Comparison of ENCODE assay signal across 25 cellular contexts in genomic region chr7:56028942-56029630, GRCh38. TPM values are rescaled to one million over a fixed set of nuclear protein-coding genes. Genes with fewer than 3 reads are reported as not detected.
A peak's percentile ranks its signal among the peaks of the same experiment; 100 is the strongest.
DNase-seq lines count a peak whose midpoint lies in the region; ATAC-seq, FAIRE-seq and TF ChIP-seq lines count a peak whose summit lies in the region.
"Had no signal": no experiment of that assay in that cellular context is flagged by ENCODE, and none has a peak within 500 bp of the region (broad histone marks: within the 10 kb centered on the region; RNA-seq: fewer than 3 reads in every experiment).

No MANE protein-coding gene starts in this region.

- H3K9me3 ChIP-seq in A549 (no peaks in the 10 kb centered on the region), IMR-90 (ENCODE audit: control insufficient read depth, insufficient read depth, low read length) (no peaks in the 10 kb centered on the region), suprapubic skin (no peaks in the 10 kb centered on the region)
- no peaks in the 10 kb centered on the region for H3K9me3 ChIP-seq in CD4-positive, alpha-beta memory T cell (ENCODE audit: control insufficient read depth in 1 of 2, low read length in 2 of 2)
- H3K9me3 ChIP-seq: adrenal gland, gastroesophageal sphincter, ovary, Peyer's patch, vagina had no signal

- peaks cover 7% of the 10 kb centered on the region; the same call in 1 of the 2 replicates for H4K20me1 ChIP-seq in IMR-90 (ENCODE audit: insufficient read depth, low read length)

- H3K4me1 Mint-ChIP-seq in CD4-positive, alpha-beta memory T cell = peaks cover 3 to 12% (median 6%) of the 10 kb centered on the region in 4 donors

- in situ Hi-C loops in IMR-90 (cut with MboI; ENCODE audit: low sequenced_read_pairs) = no loop called here

- H3K9me1 ChIP-seq in IMR-90 (ENCODE audit: insufficient read depth, low read length) = peaks cover 14% of the 10 kb centered on the region; the same call in 1 of the 2 replicates

- dilution Hi-C loops in IMR-90 (cut with HindIII; ENCODE audit: low sequenced_read_pairs, unreplicated experiment) = no loop called here

- POLR2A ChIA-PET in A549 (lab: Yijun Ruan, JAX) = interaction anchor here (0.6 to 1.8 kb wide), 4 partner anchors 22 to 663 kb away, joined by 5 to 11 read pairs (median 6); partner anchors contain the start of genes CCT6A and PSPH
- POLR2A ChIA-PET in IMR-90 (lab: Charles Lee; ENCODE audit: unreplicated experiment) = no interaction called here
- POLR2A ChIA-PET in CD4-positive, alpha-beta memory T cell (lab: Charles Lee; ENCODE audit: partially characterized antibody) = no interaction called here

- H2BK15ac ChIP-seq in IMR-90 (ENCODE audit: low read depth, low read length) = no peak overlapping the region

- H3K56ac ChIP-seq in IMR-90 (ENCODE audit: extremely low read depth, insufficient read depth, low read length) = peak overlapping the region; percentile 17; the same call in 1 of the 2 replicates

- H3K23ac ChIP-seq in IMR-90 (ENCODE audit: low read depth, low read length) = no peak overlapping the region

- TF ChIP-seq POLR2A in A549 (IDR thresholded peaks at IDR 0.05; ENCODE audit: low read length) (no peak), IMR-90 (IDR thresholded peaks at IDR 0.05; ENCODE audit: low read depth, low read length) (no peak), suprapubic skin (IDR thresholded peaks at IDR 0.05) (no peak)

- peak overlapping the region; percentile 43; the same call in 1 of the 2 replicates for H2BK120ac ChIP-seq in IMR-90 (ENCODE audit: low read depth, low read length)

- peak overlapping the region; percentile 24; the same call in 1 of the 2 replicates for H3K18ac ChIP-seq in IMR-90 (ENCODE audit: low read depth, low read length)

- TF ChIP-seq RAD21 in A549 (conservative IDR thresholded peaks at IDR 0.05 in 1 of 2, IDR thresholded peaks at IDR 0.05 in 1 of 2) (no peak), IMR-90 (IDR thresholded peaks at IDR 0.05; ENCODE audit: low read length) (no peak)

- H3K4me2 ChIP-seq in A549 = peak overlapping the region; percentile 40
- H3K4me2 ChIP-seq in IMR-90 (ENCODE audit: low read depth, low read length) = peak overlapping the region; percentile 44; the same call in 1 of the 2 replicates

- peak overlapping the region in 1 of 2 experiments; percentile 73; a peak in 2 of 4 replicates for H4K8ac ChIP-seq in IMR-90 (ENCODE audit: low read depth in 2 of 2, low read length in 2 of 2)

- peaks cover 27% of the 10 kb centered on the region; the same call in 2 of the 3 replicates for H3K4me1 ChIP-seq in A549
- H3K4me1 ChIP-seq in IMR-90 (ENCODE audit: control insufficient read depth, insufficient read depth, low read length) = peaks cover 8% of the 10 kb centered on the region
- no peaks in the 10 kb centered on the region for H3K4me1 ChIP-seq in CD4-positive, alpha-beta memory T cell (ENCODE audit: insufficient read depth, low read length)
- peaks cover 8% of the 10 kb centered on the region for H3K4me1 ChIP-seq in suprapubic skin
- H3K4me1 ChIP-seq: vagina had no signal

- peak overlapping the region; percentile 72 for H2BK5ac ChIP-seq in IMR-90 (ENCODE audit: low read depth, low read length, poor library complexity, severe bottlenecking)

- TF ChIP-seq CTCF in A549 (IDR thresholded peaks at IDR 0.05) (no peak), IMR-90 (conservative IDR thresholded peaks at IDR 0.05; ENCODE audit: low read depth, low read length) (no peak), suprapubic skin (IDR thresholded peaks at IDR 0.05) (no peak)

- WGBS in A549 (ENCODE audit: missing lambda C conversion rate) = 42% methylated on average over 9 of the region's 9 CpGs
- WGBS in IMR-90 (ENCODE audit: extremely low coverage in 2 of 2, insufficient read length in 1 of 2), 2 experiments = no CpG with 5 or more reads among the region's 9 CpGs
- WGBS in suprapubic skin = 91% methylated on average over 9 of the region's 9 CpGs

- CTCF ChIA-PET in A549 (lab: Yijun Ruan, JAX) (interaction anchor here (1.0 kb wide), 1 partner anchor 33 kb away, joined by 3 read pairs; no protein-coding TSS in a partner anchor), IMR-90 (lab: Yijun Ruan, JAX) (no interaction called here)
- CTCF ChIA-PET in CD4-positive, alpha-beta memory T cell (lab: Charles Lee; ENCODE audit: partially characterized antibody) = interaction anchor here (0.9 to 2.4 kb wide), 3 partner anchors 22 to 45 kb away, joined by 3 to 9 read pairs (median 3); no protein-coding TSS in a partner anchor

- intact Hi-C loops in IMR-90 (cut with micrococcal nuclease) = loop anchor here (2.0 to 5.0 kb wide), 2 partner anchors 22 to 33 kb away; partner anchors contain the start of gene SUMF2
- intact Hi-C loops in CD4-positive, alpha-beta memory T cell (cut with micrococcal nuclease) = no loop called here

- no peaks in the 10 kb centered on the region for H3K36me3 Mint-ChIP-seq in CD4-positive, alpha-beta memory T cell

- H3K4me3 Mint-ChIP-seq in CD4-positive, alpha-beta memory T cell = no peak overlapping the region
- H3K4me3 Mint-ChIP-seq: activated B cell treated with CpG ODN at 0.5 μM for 24 hours, naive B cell had no signal

- H3K14ac ChIP-seq in IMR-90 (replicated peaks; ENCODE audit: low read depth, low read length) = no peak overlapping the region

- ATAC-seq in A549 (peak in 1 of 2 experiments; percentile 28; a peak in 3 of 6 replicates), IMR-90 (ENCODE audit: low read depth) (peak; percentile 73), left lobe of liver (peak; percentile 70), GM18498 (IDR thresholded peaks at IDR 0.05; ENCODE audit: unreplicated experiment) (no peak), HG03135 (IDR thresholded peaks at IDR 0.05; ENCODE audit: unreplicated experiment) (no peak)
- ATAC-seq: gastroesophageal sphincter, sciatic nerve had no signal

- no peaks in the 10 kb centered on the region for H3K27me3 ChIP-seq in IMR-90 (ENCODE audit: control insufficient read depth, insufficient read depth, low read length)
- H3K27me3 ChIP-seq in CD4-positive, alpha-beta memory T cell (ENCODE audit: insufficient read depth, low read length) = no peaks in the 10 kb centered on the region
- H3K27me3 ChIP-seq in suprapubic skin = no peaks in the 10 kb centered on the region
- H3K27me3 ChIP-seq: adrenal gland, gastroesophageal sphincter, ovary, Peyer's patch, vagina had no signal

- no peak overlapping the region; the same call in 1 of the 2 replicates for H4K91ac ChIP-seq in IMR-90 (ENCODE audit: insufficient read depth, low read depth, low read length)

- H3K4me3 ChIP-seq in A549 = no peak overlapping the region
- no peak overlapping the region for H3K4me3 ChIP-seq in IMR-90 (ENCODE audit: insufficient read depth, low read depth, low read length)
- no peak overlapping the region for H3K4me3 ChIP-seq in CD4-positive, alpha-beta memory T cell (ENCODE audit: low read length in 2 of 2)
- no peak overlapping the region for H3K4me3 ChIP-seq in suprapubic skin
- H3K4me3 ChIP-seq: adrenal gland, gastroesophageal sphincter, ovary, Peyer's patch, vagina had no signal

- DNase-seq in A549 (ENCODE audit: low read depth in 1 of 2, low spot score in 1 of 2) = peak in 1 of 2 experiments; percentile 69
- peak; percentile 93 for DNase-seq in IMR-90
- peak; percentile 57 for DNase-seq in astrocyte of the hippocampus (ENCODE audit: low read depth, low spot score)
- peak; percentile 49 for DNase-seq in left lobe of liver (ENCODE audit: low spot score)
- no peak for DNase-seq in CD4-positive, alpha-beta memory T cell
- no peak for DNase-seq in suprapubic skin (ENCODE audit: low spot score in 2 of 2)
- DNase-seq: activated B cell treated with CpG ODN at 0.5 μM for 24 hours; activated CD4-positive, alpha-beta T cell treated with anti-CD3 and anti-CD28 coated beads, Interleukin-2, amount 50 U/mL, for 48 hours; activated gamma-delta T cell; adrenal gland; caudate nucleus; kidney; naive B cell; NCI-H1436; NCI-H2171; ovary; Peyer's patch had no signal

- H2AFZ ChIP-seq in IMR-90 (replicated peaks; ENCODE audit: low read length, poor library complexity) = peak overlapping the region; percentile 73

- peaks cover 19 to 62% of the 10 kb centered on the region in 2 experiments for H3K79me1 ChIP-seq in IMR-90 (ENCODE audit: low read depth in 1 of 2, low read length in 2 of 2)

- FAIRE-seq in A549 (lab: Jason Lieb, UNC) = no peak
- FAIRE-seq: H1, kidney had no signal

- H2AK5ac ChIP-seq in IMR-90 (ENCODE audit: low read depth, low read length) = 0 out of 2 replicates have a peak overlapping the region, but pooled peaks have one; percentile 90

- TF ChIP-seq EP300 in A549 (IDR thresholded peaks at IDR 0.05) = 0 out of 5 replicates have a peak, but pooled peaks of 1 of the 2 experiments have one; percentile 18
- TF ChIP-seq EP300 in suprapubic skin (IDR thresholded peaks at IDR 0.05) = no peak

- H3K9ac ChIP-seq in IMR-90 (ENCODE audit: low read depth, low read length) = no peak overlapping the region

- H3K27ac ChIP-seq in A549 (peak overlapping the region; percentile 40 to 79; a peak in 4 of 6 replicates), IMR-90 (ENCODE audit: insufficient read depth, low read length) (peak overlapping the region; percentile 69), suprapubic skin (no peak overlapping the region)
- H3K27ac ChIP-seq in CD4-positive, alpha-beta memory T cell (ENCODE audit: low read depth, low read length) = no peak overlapping the region
- H3K27ac ChIP-seq: adrenal gland, C4-2B, epithelial cell of prostate, gastroesophageal sphincter, ovary, vagina had no signal

- H3K36me3 ChIP-seq in IMR-90 (ENCODE audit: control insufficient read depth, insufficient read depth, low read length) (peaks cover 7% of the 10 kb centered on the region), suprapubic skin (no peaks in the 10 kb centered on the region)
- no peaks in the 10 kb centered on the region for H3K36me3 ChIP-seq in CD4-positive, alpha-beta memory T cell (ENCODE audit: insufficient read depth, low read length)
- H3K36me3 ChIP-seq: adrenal gland, ovary, Peyer's patch, vagina had no signal

- no TSS peak for BruUV-seq in IMR-90 (replicated peaks; lab: Mats Ljungman, UMichigan)

- H3K27me3 Mint-ChIP-seq in CD4-positive, alpha-beta memory T cell = no peaks in the 10 kb centered on the region
- H3K27me3 Mint-ChIP-seq: activated B cell treated with CpG ODN at 0.5 μM for 24 hours, naive B cell had no signal

- H2AK9ac ChIP-seq in IMR-90 (replicated peaks; ENCODE audit: low read depth, low read length, poor library complexity) = peak overlapping the region; percentile 51

- peak overlapping the region; percentile 50; the same call in 1 of the 2 replicates for H3K4ac ChIP-seq in IMR-90 (ENCODE audit: low read depth, low read length)

- no peaks in the 10 kb centered on the region for H3K9me3 Mint-ChIP-seq in CD4-positive, alpha-beta memory T cell
- H3K9me3 Mint-ChIP-seq: activated B cell treated with CpG ODN at 0.5 μM for 24 hours had no signal

- H3K27ac Mint-ChIP-seq in CD4-positive, alpha-beta memory T cell = no peak overlapping the region
- H3K27ac Mint-ChIP-seq: activated B cell treated with CpG ODN at 0.5 μM for 24 hours, naive B cell had no signal

- H2BK20ac ChIP-seq in IMR-90 (ENCODE audit: low read depth, low read length) = no peak overlapping the region

- no peak overlapping the region; the same call in 1 of the 2 replicates for H4K5ac ChIP-seq in IMR-90 (ENCODE audit: low read depth, low read length)

RNA-seq across cellular contexts. Expression of gene PSPH, which starts 22.2 kb away (rescaled TPM):
- polyA plus RNA-seq in A549 (2011; rRNA removed) (52.7 and 60.9 TPM in 2 replicates), A549 (2017; fragmentation: RNase III; extraction: RNeasy Plus Mini Kit Qiagen cat#74134 plus additional on column Dnase treatment) (58.3 to 64.7 TPM (median 60.7 TPM) in 3 replicates), IMR-90 (2012; rRNA removed) (30.0 and 31.8 TPM in 2 replicates)
- 48.7 and 51.1 TPM in 2 replicates for polyA plus RNA-seq in A549 (2012; cell fraction: cytosol; rRNA removed)
- 25.2 and 25.4 TPM in 2 replicates for polyA plus RNA-seq in A549 (2012; cell fraction: nucleus; rRNA removed)
- polyA minus RNA-seq in A549 (2011; rRNA and poly(A)+ RNA removed) = 44.5 and 49.6 TPM in 2 replicates
- total RNA-seq in IMR-90 (2012; rRNA removed) (48.4 and 55.8 TPM in 2 replicates), left lobe of liver (9.0 TPM), suprapubic skin (10 to 100 TPM in 3 of 4 donors, 1 to 10 TPM in 1; 4.1 to 19.2 (median 14.1) TPM)
- 18.3 and 22.0 TPM in 2 replicates for polyA plus RNA-seq in IMR-90 (2012; cell fraction: cytosol; rRNA removed)
- polyA plus RNA-seq in IMR-90 (2012; cell fraction: nucleus; rRNA removed; ENCODE audit: low replicate concordance) = 8.3 and 15.5 TPM in 2 replicates
- 1 to 10 TPM; 4.3 to 8.0 TPM for total RNA-seq in CD4-positive, alpha-beta memory T cell
- polyA plus RNA-seq in CD4-positive, alpha-beta memory T cell = 1 to 10 TPM; 2.1 to 4.1 TPM

RNA-seq across cellular contexts. Expression of gene CCT6A, which starts 22.5 kb away (rescaled TPM):
- polyA plus RNA-seq in A549 (2011; rRNA removed) (444 and 520 TPM in 2 replicates), A549 (2017; fragmentation: RNase III; extraction: RNeasy Plus Mini Kit Qiagen cat#74134 plus additional on column Dnase treatment) (334 to 378 TPM (median 337 TPM) in 3 replicates), IMR-90 (2012; rRNA removed) (133 and 135 TPM in 2 replicates)
- 223 and 243 TPM in 2 replicates for polyA plus RNA-seq in A549 (2012; cell fraction: cytosol; rRNA removed)
- polyA plus RNA-seq in A549 (2012; cell fraction: nucleus; rRNA removed) = 115 and 131 TPM in 2 replicates
- polyA minus RNA-seq in A549 (2011; rRNA and poly(A)+ RNA removed) = 228 and 233 TPM in 2 replicates
- total RNA-seq in IMR-90 (2012; rRNA removed) (265 and 311 TPM in 2 replicates), left lobe of liver (25.7 TPM), suprapubic skin (10 to 100 TPM; 80.6 to 97.4 (median 88.8) TPM)
- polyA plus RNA-seq in IMR-90 (2012; cell fraction: cytosol; rRNA removed) = 29.8 and 49.8 TPM in 2 replicates
- 22.8 and 122 TPM in 2 replicates for polyA plus RNA-seq in IMR-90 (2012; cell fraction: nucleus; rRNA removed; ENCODE audit: low replicate concordance)
- total RNA-seq in CD4-positive, alpha-beta memory T cell = 10 to 100 TPM; 72.9 to 78.2 TPM
- 100 to 1,000 TPM in 1 of 2 donors, 10 to 100 TPM in 1; 94.7 to 113 TPM for polyA plus RNA-seq in CD4-positive, alpha-beta memory T cell

RNA-seq across cellular contexts. Expression of gene SUMF2, which starts 35.0 kb away (rescaled TPM):
- 85.2 TPM in 2 replicates for polyA plus RNA-seq in A549 (2011; rRNA removed)
- polyA plus RNA-seq in A549 (2012; cell fraction: cytosol; rRNA removed) = 74.2 and 86.7 TPM in 2 replicates
- polyA plus RNA-seq in A549 (2012; cell fraction: nucleus; rRNA removed) = 142 and 158 TPM in 2 replicates
- polyA plus RNA-seq in A549 (2017; fragmentation: RNase III; extraction: RNeasy Plus Mini Kit Qiagen cat#74134 plus additional on column Dnase treatment) = 94.8 to 112 TPM (median 106 TPM) in 3 replicates
- polyA minus RNA-seq in A549 (2011; rRNA and poly(A)+ RNA removed) = 93.2 and 93.5 TPM in 2 replicates
- 93.0 and 97.3 TPM in 2 replicates for total RNA-seq in IMR-90 (2012; rRNA removed)
- polyA plus RNA-seq in IMR-90 (2012; rRNA removed) = 80.7 and 86.2 TPM in 2 replicates
- polyA plus RNA-seq in IMR-90 (2012; cell fraction: cytosol; rRNA removed) = 80.4 and 106 TPM in 2 replicates
- 103 and 170 TPM in 2 replicates for polyA plus RNA-seq in IMR-90 (2012; cell fraction: nucleus; rRNA removed; ENCODE audit: low replicate concordance)
- 83.3 TPM for total RNA-seq in left lobe of liver
- total RNA-seq in CD4-positive, alpha-beta memory T cell = 100 to 1,000 TPM; 172 to 177 TPM
- polyA plus RNA-seq in CD4-positive, alpha-beta memory T cell = 100 to 1,000 TPM in 1 of 2 donors, 10 to 100 TPM in 1; 79.9 to 157 TPM
- total RNA-seq in suprapubic skin = 100 to 1,000 TPM in 2 of 4 donors, 10 to 100 TPM in 2; 93.4 to 134 (median 113) TPM

Comparison
In these comparisons a context has a peak if more than half of its experiments do, and no peak if none do; other contexts are left out.
1. ATAC-seq: peak in IMR-90 (single experiment) and left lobe of liver (single experiment); none in GM18498 (single experiment) and HG03135 (single experiment).
2. DNase-seq: peak in IMR-90 (single experiment), astrocyte of the hippocampus (single experiment) and left lobe of liver (single experiment); none in CD4-positive, alpha-beta memory T cell (0 of 5) and suprapubic skin (0 of 2).
3. H3K27ac ChIP-seq: peak in A549 (2 of 2) and IMR-90 (single experiment); none in CD4-positive, alpha-beta memory T cell (single experiment) and suprapubic skin (single experiment).